ENCODE assay signal across 16 cellular contexts in genomic region chr14:55641290-55641689, GRCh38.
DNase-seq lines count a peak whose midpoint lies in the region; ATAC-seq and TF ChIP-seq lines count a peak whose summit lies in the region.
"Had no signal": no experiment of that assay in that cellular context is flagged by ENCODE, and none has a peak within 500 bp of the region (broad histone marks: within the 10 kb centered on the region; RNA-seq: fewer than 3 reads in every experiment).

No MANE protein-coding gene starts in this region.

- H3K79me2 ChIP-seq in GM23338 (replicated peaks; ENCODE audit: insufficient read depth) (no peaks in the 10 kb centered on the region), SK-N-SH (ENCODE audit: insufficient read depth) (peaks cover 7% of the 10 kb centered on the region; the same call in 1 of the 2 replicates)

- peak overlapping the region; percentile 14 for H3K27ac Mint-ChIP-seq in CD8-positive, alpha-beta T cell
- H3K27ac Mint-ChIP-seq in GM23338: no peak overlapping the region
- H3K27ac Mint-ChIP-seq: CD4-positive, alpha-beta memory T cell; H9 had no signal

- intact Hi-C loops in CD8-positive, alpha-beta T cell (cut with DNase I, micrococcal nuclease): no loop called here

- no peak overlapping the region for H3K4me3 ChIP-seq in CD8-positive, alpha-beta T cell (ENCODE audit: low read depth, low read length)
- H3K4me3 ChIP-seq in GM23338: no peak overlapping the region
- H3K4me3 ChIP-seq in HUES6 (ENCODE audit: low read depth, low read length): no peak overlapping the region
- H3K4me3 ChIP-seq in SK-N-SH (ENCODE audit: low read depth in 2 of 2, low read length in 1 of 2): no peak overlapping the region
- H3K4me3 ChIP-seq: GM12878, GM23248 had no signal

- peaks cover 31% of the 10 kb centered on the region for H3K36me3 ChIP-seq in CD8-positive, alpha-beta T cell (ENCODE audit: insufficient read depth, low read length)
- peaks cover 16% of the 10 kb centered on the region for H3K36me3 ChIP-seq in GM23338 (ENCODE audit: insufficient read depth)
- H3K36me3 ChIP-seq in HUES6 (ENCODE audit: control insufficient read depth, insufficient read depth, low read length): peaks cover 89% of the 10 kb centered on the region
- peaks cover 79 to 84% of the 10 kb centered on the region in 2 experiments for H3K36me3 ChIP-seq in SK-N-SH (replicated peaks in 1 of 2; ENCODE audit: control insufficient read depth in 1 of 2, insufficient read depth in 2 of 2, low read length in 1 of 2)

- no peak for TF ChIP-seq EP300 in SK-N-SH (IDR thresholded peaks at IDR 0.05; ENCODE audit: borderline replicate concordance in 1 of 2, low read depth in 1 of 2, low read length in 1 of 2)

- H3K4me1 Mint-ChIP-seq in CD8-positive, alpha-beta T cell (ENCODE audit: low read depth): peaks cover 5% of the 10 kb centered on the region
- H3K4me1 Mint-ChIP-seq in GM23338: peaks cover 24% of the 10 kb centered on the region

- no peak overlapping the region for H3K27ac ChIP-seq in CD8-positive, alpha-beta T cell (ENCODE audit: low read depth, low read length)
- H3K27ac ChIP-seq in GM23338 (ENCODE audit: low read depth) (no peak overlapping the region), HUES6 (ENCODE audit: low read depth, low read length) (peak overlapping the region; percentile 63; the same call in 1 of the 2 replicates), SK-N-SH (ENCODE audit: low read depth in 2 of 2, low read length in 1 of 2) (no peak overlapping the region)
- H3K27ac ChIP-seq: GM23248 had no signal

- TF ChIP-seq RAD21 in SK-N-SH (IDR thresholded peaks at IDR 0.05; ENCODE audit: low read length): no peak

- H3K9me3 Mint-ChIP-seq in CD8-positive, alpha-beta T cell: no peaks in the 10 kb centered on the region
- no peaks in the 10 kb centered on the region for H3K9me3 Mint-ChIP-seq in GM23338
- H3K9me3 Mint-ChIP-seq: CD4-positive, alpha-beta memory T cell; H9 had no signal

- H3K4me1 ChIP-seq in CD8-positive, alpha-beta T cell (ENCODE audit: insufficient read depth, low read length): no peaks in the 10 kb centered on the region
- H3K4me1 ChIP-seq in GM23338 (ENCODE audit: insufficient read depth) (peaks cover 16% of the 10 kb centered on the region), HUES6 (ENCODE audit: control insufficient read depth, insufficient read depth, low read length) (peaks cover 19% of the 10 kb centered on the region), SK-N-SH (ENCODE audit: control insufficient read depth in 1 of 2, insufficient read depth in 2 of 2, low read depth in 1 of 2, low read length in 1 of 2) (no peaks in the 10 kb centered on the region)

- no peaks in the 10 kb centered on the region for H3K9me2 ChIP-seq in GM23338 (ENCODE audit: insufficient read depth)
- no peaks in the 10 kb centered on the region for H3K9me2 ChIP-seq in SK-N-SH

- ATAC-seq in CD8-positive, alpha-beta T cell: no peak
- no peak for ATAC-seq in GM23338
- ATAC-seq: GM12878, HCT116 had no signal

- H3K27me3 ChIP-seq in CD8-positive, alpha-beta T cell (ENCODE audit: insufficient read depth, low read length): no peaks in the 10 kb centered on the region
- H3K27me3 ChIP-seq in GM23338 (ENCODE audit: insufficient read depth) (no peaks in the 10 kb centered on the region), HUES6 (ENCODE audit: control insufficient read depth, insufficient read depth, low read length) (no peaks in the 10 kb centered on the region), SK-N-SH (ENCODE audit: insufficient read depth) (no peaks in the 10 kb centered on the region)

- H3K9ac ChIP-seq in HUES6 (ENCODE audit: low read length) (no peak overlapping the region), SK-N-SH (no peak overlapping the region)
- H3K9ac ChIP-seq: GM23248 had no signal

- H3F3A ChIP-seq in GM23338 (replicated peaks; ENCODE audit: low read depth): no peaks in the 10 kb centered on the region
- no peaks in the 10 kb centered on the region for H3F3A ChIP-seq in SK-N-SH (replicated peaks; ENCODE audit: insufficient read depth)

- POLR2A ChIA-PET in CD8-positive, alpha-beta T cell (lab: Charles Lee): no interaction called here
- POLR2A ChIA-PET in SK-N-SH (lab: Yijun Ruan, JAX): no interaction called here

- CTCF ChIA-PET in CD8-positive, alpha-beta T cell (lab: Charles Lee): no interaction called here
- CTCF ChIA-PET in SK-N-SH (lab: Yijun Ruan, JAX): interaction anchor here (0.7 to 1.5 kb wide), 2 partner anchors 10 to 204 kb away, joined by 3 to 6 read pairs; no protein-coding TSS in a partner anchor

- H3K4me2 ChIP-seq in GM23338: peak overlapping the region; percentile 17
- no peak overlapping the region for H3K4me2 ChIP-seq in SK-N-SH

- DNase-seq in CD8-positive, alpha-beta T cell: no peak
- DNase-seq in GM23338 (ENCODE audit: low spot score): no peak
- no peak for DNase-seq in NCI-H1105 treated with DMSO at 0.1 percent for 48 hours (lab: John Stamatoyannopoulos, UW)
- DNase-seq in NCI-H187 treated with DMSO at 0.1 percent for 48 hours (lab: John Stamatoyannopoulos, UW): no peak
- no peak for DNase-seq in SK-N-SH
- DNase-seq: C1 segment of cervical spinal cord; CD4-positive, alpha-beta memory T cell; DMS 273 treated with DMSO at 0.1 percent for 48 hours; DMS79; EL; GDM1; GM23248; H9 had no signal

- no peak for TF ChIP-seq CTCF in CD8-positive, alpha-beta T cell (IDR thresholded peaks at IDR 0.05)
- TF ChIP-seq CTCF in GM23338 (conservative IDR thresholded peaks at IDR 0.05; ENCODE audit: low read depth in 2 of 2): no peak
- no peak for TF ChIP-seq CTCF in SK-N-SH (IDR thresholded peaks at IDR 0.05)

- H3K9me3 ChIP-seq in CD8-positive, alpha-beta T cell (ENCODE audit: low read length): no peaks in the 10 kb centered on the region
- no peaks in the 10 kb centered on the region for H3K9me3 ChIP-seq in HUES6 (ENCODE audit: control insufficient read depth, insufficient read depth, low read depth, low read length)
- no peaks in the 10 kb centered on the region for H3K9me3 ChIP-seq in SK-N-SH

- peaks cover 82% of the 10 kb centered on the region for H3K36me3 Mint-ChIP-seq in CD8-positive, alpha-beta T cell
- peaks cover 60% of the 10 kb centered on the region for H3K36me3 Mint-ChIP-seq in GM23338 (ENCODE audit: low read depth)

- H2AFZ ChIP-seq in GM23338: no peak overlapping the region
- no peak overlapping the region for H2AFZ ChIP-seq in SK-N-SH (ENCODE audit: low read depth)
- H2AFZ ChIP-seq: GM23248 had no signal

- H4K20me1 ChIP-seq in GM23338 (replicated peaks; ENCODE audit: insufficient read depth): no peaks in the 10 kb centered on the region
- H4K20me1 ChIP-seq in SK-N-SH (ENCODE audit: insufficient read depth): no peaks in the 10 kb centered on the region

- H3K27me3 Mint-ChIP-seq in CD8-positive, alpha-beta T cell (ENCODE audit: low read depth): no peaks in the 10 kb centered on the region
- H3K27me3 Mint-ChIP-seq in GM23338 (ENCODE audit: insufficient read depth, low read depth, poor library complexity): no peaks in the 10 kb centered on the region
- H3K27me3 Mint-ChIP-seq: CD4-positive, alpha-beta memory T cell had no signal

- no peak overlapping the region for H3K4me3 Mint-ChIP-seq in CD8-positive, alpha-beta T cell
- no peak overlapping the region for H3K4me3 Mint-ChIP-seq in GM23338
- H3K4me3 Mint-ChIP-seq: CD4-positive, alpha-beta memory T cell; H9 had no signal

TF ChIP-seq in SK-N-SH, 30 proteins besides CTCF, POLR2A, EP300 and RAD21:
- TF ChIP-seq MEF2A (IDR thresholded peaks at IDR 0.05; ENCODE audit: borderline replicate concordance, low read depth) (no peak), TAF1 (IDR thresholded peaks at IDR 0.05; ENCODE audit: borderline replicate concordance, low read depth, low read length) (no peak), ZBTB33 (IDR thresholded peaks at IDR 0.05; ENCODE audit: borderline replicate concordance, low read depth) (no peak), CHD2 (IDR thresholded peaks at IDR 0.05; ENCODE audit: low read length, partially characterized antibody) (no peak), NRF1 (IDR thresholded peaks at IDR 0.05; ENCODE audit: low read depth, low read length) (no peak), JUND (IDR thresholded peaks at IDR 0.05) (no peak), MXI1 (IDR thresholded peaks at IDR 0.05; ENCODE audit: low read depth, low read length) (no peak), EZH2phosphoT487 (IDR thresholded peaks at IDR 0.05; ENCODE audit: borderline replicate concordance, low read depth) (no peak), NFIC (IDR thresholded peaks at IDR 0.05; ENCODE audit: borderline replicate concordance) (no peak), FOSL2 (IDR thresholded peaks at IDR 0.05; ENCODE audit: borderline replicate concordance, low read depth) (no peak), IRF3 (IDR thresholded peaks at IDR 0.05; ENCODE audit: low read depth, low read length) (no peak)
